22 cellular contexts compared by ENCODE assay signal in genomic region chr4:108051343-108051742, GRCh38.
DNase-seq lines count a peak whose midpoint lies in the region; ATAC-seq lines count a peak whose summit lies in the region.
"Had no signal": no experiment of that assay in that cellular context is flagged by ENCODE, and none has a peak within 500 bp of the region (broad histone marks: within the 10 kb centered on the region; RNA-seq: fewer than 3 reads in every experiment).

No MANE protein-coding gene starts in this region.

- H3K27ac Mint-ChIP-seq in activated naive CD4-positive, alpha-beta T cell treated with anti-CD3 and anti-CD28 coated beads for 36 hours: peak overlapping the region; percentile 93

- H3K27me3 Mint-ChIP-seq in activated naive CD4-positive, alpha-beta T cell treated with anti-CD3 and anti-CD28 coated beads for 36 hours (ENCODE audit: low read depth): no peaks in the 10 kb centered on the region

- no peaks in the 10 kb centered on the region for H3K27me3 ChIP-seq in effector memory CD4-positive, alpha-beta T cell (replicated peaks; ENCODE audit: control insufficient read depth, insufficient read depth, low read length, poor library complexity, severe bottlenecking)
- H3K27me3 ChIP-seq in thymus (ENCODE audit: control insufficient read depth, insufficient read depth): no peaks in the 10 kb centered on the region
- H3K27me3 ChIP-seq: esophagus squamous epithelium, left lung had no signal

- H3K4me3 Mint-ChIP-seq in activated naive CD4-positive, alpha-beta T cell treated with anti-CD3 and anti-CD28 coated beads for 36 hours: no peak overlapping the region
- H3K4me3 Mint-ChIP-seq: IgD-negative memory B cell had no signal

- H3K4me1 Mint-ChIP-seq in activated naive CD4-positive, alpha-beta T cell treated with anti-CD3 and anti-CD28 coated beads for 36 hours (ENCODE audit: low read depth): peaks cover 92% of the 10 kb centered on the region

- peaks cover 62% of the 10 kb centered on the region for H3K36me3 Mint-ChIP-seq in activated naive CD4-positive, alpha-beta T cell treated with anti-CD3 and anti-CD28 coated beads for 36 hours (ENCODE audit: low read depth)
- H3K36me3 Mint-ChIP-seq: IgD-negative memory B cell had no signal

- CTCF ChIA-PET in activated naive CD4-positive, alpha-beta T cell treated with anti-CD3 and anti-CD28 coated beads for 36 hours (lab: Charles Lee): interaction anchor here (1.1 to 2.9 kb wide), 2 partner anchors 20 to 32 kb away, joined by 3 to 16 read pairs; no protein-coding TSS in a partner anchor

- H3K4me1 ChIP-seq in effector memory CD4-positive, alpha-beta T cell (ENCODE audit: control insufficient read depth, insufficient read depth, low read length, poor library complexity, severe bottlenecking): peaks cover 17% of the 10 kb centered on the region
- H3K4me1 ChIP-seq in thymus (ENCODE audit: control insufficient read depth, insufficient read depth, low read length): peaks cover 59% of the 10 kb centered on the region
- H3K4me1 ChIP-seq: left lung had no signal

- no peak for ATAC-seq in GM19035 (IDR thresholded peaks at IDR 0.05; ENCODE audit: unreplicated experiment)
- ATAC-seq: left lung had no signal

- H3K9me3 ChIP-seq in effector memory CD4-positive, alpha-beta T cell (ENCODE audit: control insufficient read depth, low read length): no peaks in the 10 kb centered on the region
- H3K9me3 ChIP-seq in thymus (ENCODE audit: control insufficient read depth): no peaks in the 10 kb centered on the region
- H3K9me3 ChIP-seq: esophagus squamous epithelium, left lung had no signal

- H3K4me3 ChIP-seq in effector memory CD4-positive, alpha-beta T cell (ENCODE audit: insufficient read depth, low read depth, low read length, poor library complexity, severe bottlenecking): no peak overlapping the region
- H3K4me3 ChIP-seq in thymus (ENCODE audit: low read length): no peak overlapping the region
- H3K4me3 ChIP-seq: esophagus squamous epithelium, left lung, PC-9 had no signal

- WGBS in thymus: 77% methylated on average over 10 of the region's 10 CpGs

- DNase-seq in activated naive CD4-positive, alpha-beta T cell treated with anti-CD3 and anti-CD28 coated beads for 36 hours: peak; percentile 46
- no peak for DNase-seq in activated naive CD4-positive, alpha-beta T cell treated with anti-CD3 and anti-CD28 coated beads, Interleukin-2, amount 50 U/mL, for 16 hours
- peak; percentile 80 for DNase-seq in SW480 (ENCODE audit: low spot score)
- no peak for DNase-seq in effector memory CD4-positive, alpha-beta T cell
- DNase-seq in HuH-7.5 (ENCODE audit: low spot score): no peak
- DNase-seq: anterior cingulate cortex; cerebellar nuclear complex; COR-L47; effector memory CD8-positive, alpha-beta T cell; esophagus squamous epithelium; left lung; midbrain; NCI-H1694; NCI-H82; PC-9; SIG-M5; stimulated activated CD4-positive, alpha-beta T cell treated with anti-CD3 and anti-CD28 coated beads, Interleukin-12 subunit alpha, Interleukin-12 subunit beta, amount 100 ng/mL, for 4 hours; T1000 had no signal

- H3K27ac ChIP-seq in effector memory CD4-positive, alpha-beta T cell (ENCODE audit: insufficient read depth, low read length, poor library complexity, severe bottlenecking): peak overlapping the region; percentile 40
- H3K27ac ChIP-seq in thymus (ENCODE audit: low read depth): peak overlapping the region; percentile 81
- H3K27ac ChIP-seq: esophagus squamous epithelium, HL-60, left lung, PC-9 had no signal

- no peaks in the 10 kb centered on the region for H3K9me3 Mint-ChIP-seq in activated naive CD4-positive, alpha-beta T cell treated with anti-CD3 and anti-CD28 coated beads for 36 hours
- H3K9me3 Mint-ChIP-seq: effector memory CD8-positive, alpha-beta T cell had no signal

- intact Hi-C loops in activated naive CD4-positive, alpha-beta T cell treated with anti-CD3 and anti-CD28 coated beads for 36 hours (cut with micrococcal nuclease): loop anchor here (5.0 kb wide), 1 partner anchor 306 kb away; no protein-coding TSS in a partner anchor

- H3K36me3 ChIP-seq in effector memory CD4-positive, alpha-beta T cell (ENCODE audit: control insufficient read depth, insufficient read depth, low read length): peaks cover 48% of the 10 kb centered on the region
- peaks cover 71% of the 10 kb centered on the region for H3K36me3 ChIP-seq in thymus (ENCODE audit: control insufficient read depth, insufficient read depth)
- H3K36me3 ChIP-seq: esophagus squamous epithelium, left lung had no signal

Comparison
In these comparisons a context has a peak if more than half of its experiments do, and no peak if none do; other contexts are left out.
1. DNase-seq: peak in activated naive CD4-positive, alpha-beta T cell treated with anti-CD3 and anti-CD28 coated beads for 36 hours (single experiment) and SW480 (single experiment); none in activated naive CD4-positive, alpha-beta T cell treated with anti-CD3 and anti-CD28 coated beads, Interleukin-2, amount 50 U/mL, for 16 hours (single experiment), effector memory CD4-positive, alpha-beta T cell (0 of 3) and HuH-7.5 (single experiment).